25 cellular contexts compared by ENCODE assay signal in the genomic region with DNA sequence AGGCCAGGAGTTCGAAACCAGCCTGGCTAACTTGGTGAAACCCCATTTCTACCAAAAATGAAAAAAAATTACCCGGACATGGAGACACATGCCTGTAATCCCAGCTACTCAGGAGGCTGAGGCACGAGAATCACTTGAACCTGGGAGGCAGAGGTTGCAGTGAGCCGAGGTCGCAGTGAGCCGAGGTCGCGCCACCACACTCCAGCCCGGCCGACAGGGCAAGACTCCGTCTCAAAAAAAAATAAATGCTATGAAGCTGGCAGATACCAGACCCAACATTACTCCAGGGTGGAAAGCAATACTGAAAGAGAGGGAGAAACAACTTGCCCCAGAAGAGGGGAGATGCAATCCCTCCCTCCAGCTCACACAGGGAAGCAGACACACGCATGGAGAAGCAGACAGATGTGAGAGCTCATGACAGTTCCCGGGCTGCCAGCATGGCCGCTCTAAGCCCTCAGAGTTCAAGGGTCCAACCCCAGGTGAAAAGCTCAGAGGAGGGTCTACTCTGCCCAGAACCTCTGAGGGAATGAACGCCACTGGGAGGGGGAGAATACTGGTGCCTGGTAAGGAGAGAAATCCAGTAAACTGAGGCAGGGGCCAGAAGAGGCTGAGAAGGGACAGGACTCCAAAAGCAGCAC. TPM values are rescaled to one million over a fixed set of nuclear protein-coding genes. Genes with fewer than 3 reads are reported as not detected.
"Had no signal": no experiment of that assay in that cellular context is flagged by ENCODE, and none has a peak within 500 bp of the region (broad histone marks: within the 10 kb centered on the region; RNA-seq: fewer than 3 reads in every experiment).

No MANE protein-coding gene starts in this region.

- H3K9me3 Mint-ChIP-seq: activated naive CD8-positive, alpha-beta T cell treated with anti-CD3 and anti-CD28 coated beads, Interleukin-2, amount 10 ng/mL, durations not matched to agents 7 days and 5 days; activated T-cell treated with anti-CD3 and anti-CD28 coated beads, Interleukin-2, amount 50 U/mL, for 24 hours; activated T-helper 17 cell treated with anti-CD3 and anti-CD28 coated beads, Interleukin-2, amount 50 U/mL, for 72 hours; central memory CD8-positive, alpha-beta T cell; naive thymus-derived CD8-positive, alpha-beta T cell; stimulated activated naive B cell treated with anti-CD40 and anti-IgM and Interleukin-4, amounts not matched to agents 10 μg/mL and 1 μg/mL and 100 μg/mL, for 72 hours had no signal

- H3K27ac Mint-ChIP-seq: activated naive CD8-positive, alpha-beta T cell treated with anti-CD3 and anti-CD28 coated beads, Interleukin-2, amount 10 ng/mL, durations not matched to agents 7 days and 5 days; activated T-cell treated with anti-CD3 and anti-CD28 coated beads, Interleukin-2, amount 50 U/mL, for 24 hours; activated T-helper 17 cell treated with anti-CD3 and anti-CD28 coated beads, Interleukin-2, amount 50 U/mL, for 72 hours; stimulated activated naive B cell treated with anti-CD40 and anti-IgM and Interleukin-4, amounts not matched to agents 10 μg/mL and 1 μg/mL and 100 μg/mL, for 72 hours had no signal

- H3K27ac ChIP-seq: colonic mucosa, epithelial cell of prostate, ovary, right lobe of liver, thoracic aorta, upper lobe of right lung had no signal

- ATAC-seq: activated T-helper 17 cell treated with anti-CD3 and anti-CD28 coated beads, Interleukin-2, amount 50 U/mL, for 72 hours; gastroesophageal sphincter; naive thymus-derived CD8-positive, alpha-beta T cell; right lobe of liver; stimulated activated naive B cell treated with anti-CD40 and anti-IgM and Interleukin-4, amounts not matched to agents 10 μg/mL and 1 μg/mL and 100 μg/mL, for 72 hours; upper lobe of right lung had no signal

- H3K4me3 Mint-ChIP-seq: activated naive CD8-positive, alpha-beta T cell treated with anti-CD3 and anti-CD28 coated beads, Interleukin-2, amount 10 ng/mL, durations not matched to agents 7 days and 5 days; activated T-cell treated with anti-CD3 and anti-CD28 coated beads, Interleukin-2, amount 50 U/mL, for 24 hours; activated T-helper 17 cell treated with anti-CD3 and anti-CD28 coated beads, Interleukin-2, amount 50 U/mL, for 72 hours; central memory CD8-positive, alpha-beta T cell; naive thymus-derived CD8-positive, alpha-beta T cell; stimulated activated naive B cell treated with anti-CD40 and anti-IgM and Interleukin-4, amounts not matched to agents 10 μg/mL and 1 μg/mL and 100 μg/mL, for 72 hours had no signal

- H3K4me2 ChIP-seq: smooth muscle cell had no signal

- H3K4me1 Mint-ChIP-seq: activated naive CD8-positive, alpha-beta T cell treated with anti-CD3 and anti-CD28 coated beads, Interleukin-2, amount 10 ng/mL, durations not matched to agents 7 days and 5 days; central memory CD8-positive, alpha-beta T cell had no signal

- H3K9me3 ChIP-seq: breast epithelium, colonic mucosa, gastroesophageal sphincter, ovary, right lobe of liver, thoracic aorta, upper lobe of right lung had no signal

- DNase-seq: activated CD4-positive, alpha-beta T cell treated with anti-CD3 and anti-CD28 coated beads, Interleukin-2, amount 50 U/mL, for 4 hours; activated CD8-positive, alpha-beta memory T cell treated with anti-CD3 and anti-CD28 coated beads for 24 hours; activated CD8-positive, alpha-beta memory T cell treated with anti-CD3 and anti-CD28 coated beads, Interleukin-2, amount 50 U/mL, for 4 hours; activated naive CD4-positive, alpha-beta T cell; activated naive CD8-positive, alpha-beta T cell treated with anti-CD3 and anti-CD28 coated beads, Interleukin-2, amount 10 ng/mL, durations not matched to agents 7 days and 5 days; activated T-cell treated with anti-CD3 and anti-CD28 coated beads, Interleukin-2, amount 50 U/mL, for 24 hours; amniotic stem cell; colonic mucosa; head of caudate nucleus; hypothalamus; naive thymus-derived CD8-positive, alpha-beta T cell; ovary; stimulated activated CD4-positive, alpha-beta T cell treated with anti-CD3 and anti-CD28 coated beads, Interleukin-2, amount 100 ng/mL, for 48 hours; stimulated activated CD8-positive, alpha-beta memory T cell treated with anti-CD3 and anti-CD28 coated beads, Interleukin-4, amount 100 ng/mL, for 48 hours; stimulated activated naive B cell treated with anti-CD40 and anti-IgM and Interleukin-4, amounts not matched to agents 10 μg/mL and 1 μg/mL and 100 μg/mL, for 72 hours; T-helper 1 cell; upper lobe of right lung had no signal

- H3K27me3 ChIP-seq: breast epithelium, colonic mucosa, gastroesophageal sphincter, ovary, right lobe of liver, upper lobe of right lung had no signal

- H3K36me3 ChIP-seq: breast epithelium, colonic mucosa, gastroesophageal sphincter, ovary, right lobe of liver, thoracic aorta, upper lobe of right lung had no signal

- H3K36me3 Mint-ChIP-seq: activated naive CD8-positive, alpha-beta T cell treated with anti-CD3 and anti-CD28 coated beads, Interleukin-2, amount 10 ng/mL, durations not matched to agents 7 days and 5 days; naive thymus-derived CD8-positive, alpha-beta T cell; stimulated activated naive B cell treated with anti-CD40 and anti-IgM and Interleukin-4, amounts not matched to agents 10 μg/mL and 1 μg/mL and 100 μg/mL, for 72 hours had no signal

- H3K4me3 ChIP-seq: breast epithelium, colonic mucosa, gastroesophageal sphincter, ovary, right lobe of liver, smooth muscle cell, thoracic aorta, upper lobe of right lung had no signal

RNA-seq across cellular contexts. Expression of a gene that starts 34.8 kb away (rescaled TPM):
- total RNA-seq: activated naive CD8-positive, alpha-beta T cell treated with anti-CD3 and anti-CD28 coated beads, Interleukin-2, amount 10 ng/mL, durations not matched to agents 7 days and 5 days; activated T-helper 17 cell treated with anti-CD3 and anti-CD28 coated beads, Interleukin-2, amount 50 U/mL, for 72 hours; naive thymus-derived CD8-positive, alpha-beta T cell had no signal
